ENCODE assay signal across 8 cellular contexts in the genomic region with DNA sequence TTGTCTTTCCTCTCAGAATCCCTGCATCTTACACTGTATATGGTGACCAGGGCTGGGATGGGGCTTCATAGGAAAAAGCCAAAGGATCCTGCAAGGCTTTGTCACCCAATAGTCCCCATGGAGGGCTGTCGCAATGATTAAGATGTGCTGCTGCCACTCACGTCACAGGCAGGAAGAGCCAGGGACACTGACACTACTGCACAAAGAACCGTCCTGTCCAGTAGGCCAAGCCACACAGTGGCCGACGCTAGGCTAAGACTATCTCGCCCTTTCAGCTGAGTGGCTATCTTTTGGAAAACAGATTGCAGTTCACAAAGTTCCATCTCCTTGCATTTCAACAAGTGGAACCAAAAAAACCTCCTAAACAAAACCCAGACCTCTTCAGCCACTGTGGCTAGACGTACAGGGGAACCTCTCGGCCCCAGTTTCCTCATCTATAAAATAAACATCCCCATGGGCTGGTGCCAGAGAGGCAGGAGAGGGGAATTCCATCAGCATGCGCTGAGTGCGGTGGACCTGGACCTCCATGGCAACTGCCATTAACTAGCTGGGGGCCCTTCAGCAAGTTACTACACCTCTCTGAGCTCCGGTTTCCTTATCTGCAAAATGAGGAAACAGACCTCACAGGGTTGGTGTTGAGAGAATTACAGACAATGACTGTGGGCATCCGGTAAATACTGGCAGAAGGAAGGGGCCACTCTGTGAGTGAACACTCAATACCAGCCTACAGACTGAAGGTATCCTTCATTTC. TPM values are rescaled to one million over a fixed set of nuclear protein-coding genes. Genes with fewer than 3 reads are reported as not detected.
DNase-seq lines count a peak whose midpoint lies in the region; ATAC-seq, FAIRE-seq and TF ChIP-seq lines count a peak whose summit lies in the region.

No MANE protein-coding gene starts in this region.

- no peaks in the 10 kb centered on the region for H3K9me3 Mint-ChIP-seq in T-helper 1 cell treated with Interleukin-12 subunit alpha and Interleukin-12 subunit beta and Interleukin-4 antibody, amounts not matched to agents 30 μg/mL and 1 μg/mL, for 36 hours

- in situ Hi-C loops in Caki2 (cut with HindIII; ENCODE audit: low pct_unique_long_range_greater_than_20kb, low sequenced_read_pairs) = no loop called here

- peaks cover 22 to 24% of the 10 kb centered on the region in 2 donors for H3K4me1 ChIP-seq in esophagus (ENCODE audit: control insufficient read depth in 2 of 2, insufficient read depth in 2 of 2, low read length in 1 of 2)
- H3K4me1 ChIP-seq in small intestine (ENCODE audit: control insufficient read depth in 2 of 2, insufficient read depth in 1 of 2, low read depth in 1 of 2, low read length in 1 of 2) = peaks cover 6 to 32% of the 10 kb centered on the region in 2 donors
- H3K4me1 ChIP-seq in testis = peaks cover 30% of the 10 kb centered on the region

- FAIRE-seq in small intestine (lab: Jason Lieb, UNC) = no peak

- H3K9me3 ChIP-seq in esophagus (ENCODE audit: control insufficient read depth in 2 of 2, insufficient read depth in 1 of 2, low read depth in 1 of 2, low read length in 1 of 2) (no peaks in the 10 kb centered on the region), small intestine (ENCODE audit: control insufficient read depth, low read depth) (no peaks in the 10 kb centered on the region), testis (no peaks in the 10 kb centered on the region)

- peak overlapping the region; percentile 91 for H3K27ac Mint-ChIP-seq in T-helper 1 cell treated with Interleukin-12 subunit alpha and Interleukin-12 subunit beta and Interleukin-4 antibody, amounts not matched to agents 30 μg/mL and 1 μg/mL, for 36 hours

- H3K4me3 ChIP-seq in esophagus (ENCODE audit: low read depth in 1 of 2, low read length in 2 of 2) (no peak overlapping the region), small intestine (ENCODE audit: low read depth in 1 of 2, low read length in 2 of 2) (peak overlapping the region in 1 of 2 donors; percentile 23), testis (no peak overlapping the region)

- H3K27me3 Mint-ChIP-seq in T-helper 1 cell treated with Interleukin-12 subunit alpha and Interleukin-12 subunit beta and Interleukin-4 antibody, amounts not matched to agents 30 μg/mL and 1 μg/mL, for 36 hours (ENCODE audit: low read depth) = no peaks in the 10 kb centered on the region

- peaks cover 0 to 14% of the 10 kb centered on the region in 2 donors for H3K36me3 ChIP-seq in esophagus (ENCODE audit: control insufficient read depth in 2 of 2, insufficient read depth in 2 of 2, low read length in 1 of 2)
- no peaks in the 10 kb centered on the region for H3K36me3 ChIP-seq in small intestine (ENCODE audit: control insufficient read depth in 2 of 2, insufficient read depth in 2 of 2, low read length in 2 of 2)
- no peaks in the 10 kb centered on the region for H3K36me3 ChIP-seq in testis (ENCODE audit: low read depth, missing control alignments)

- WGBS in esophagus, 2 donors = 53 to 58% methylated on average over 12 of the region's 12 CpGs
- WGBS in small intestine, 3 donors = 44 to 76% (median 57%) methylated on average over 12 of the region's 12 CpGs
- WGBS in testis, 2 donors = 58 to 61% methylated on average over 12 of the region's 12 CpGs

- DNase-seq in Caki2 (ENCODE audit: low read depth) = peak; percentile 17
- DNase-seq in small intestine = peak; percentile 34
- no peak for DNase-seq in testis
- DNase-seq in DMS153 treated with DMSO at 0.1 percent for 48 hours (lab: John Stamatoyannopoulos, UW; ENCODE audit: unreplicated experiment) = no peak

- H3K27ac ChIP-seq in esophagus (ENCODE audit: low read depth in 2 of 2, low read length in 1 of 2) = peak overlapping the region; percentile 57 to 84
- H3K27ac ChIP-seq in small intestine (ENCODE audit: low read depth in 1 of 2, low read length in 1 of 2) = peak overlapping the region; percentile 68 to 90
- H3K27ac ChIP-seq in testis = no peak overlapping the region

- no peaks in the 10 kb centered on the region for H3K27me3 ChIP-seq in esophagus (ENCODE audit: control insufficient read depth in 1 of 2, insufficient read depth in 2 of 2, low read length in 2 of 2)
- H3K27me3 ChIP-seq in small intestine (ENCODE audit: control insufficient read depth in 2 of 2, insufficient read depth in 2 of 2, low read length in 2 of 2) = no peaks in the 10 kb centered on the region
- H3K27me3 ChIP-seq in testis = no peaks in the 10 kb centered on the region

- H3K4me1 Mint-ChIP-seq in T-helper 1 cell treated with Interleukin-12 subunit alpha and Interleukin-12 subunit beta and Interleukin-4 antibody, amounts not matched to agents 30 μg/mL and 1 μg/mL, for 36 hours (ENCODE audit: low read depth) = peaks cover 76% of the 10 kb centered on the region

- no peak for TF ChIP-seq POLR2A in testis (IDR thresholded peaks at IDR 0.05)

- H3K36me3 Mint-ChIP-seq in T-helper 1 cell treated with Interleukin-12 subunit alpha and Interleukin-12 subunit beta and Interleukin-4 antibody, amounts not matched to agents 30 μg/mL and 1 μg/mL, for 36 hours (ENCODE audit: low read depth) = peaks cover 22% of the 10 kb centered on the region

- TF ChIP-seq CTCF in testis (IDR thresholded peaks at IDR 0.05) = no peak

- intact Hi-C loops in testis (cut with DNase I; ENCODE audit: low total_unique reads) = no loop called here

- H3K4me3 Mint-ChIP-seq in T-helper 1 cell treated with Interleukin-12 subunit alpha and Interleukin-12 subunit beta and Interleukin-4 antibody, amounts not matched to agents 30 μg/mL and 1 μg/mL, for 36 hours = peak overlapping the region; percentile 80

- peak; percentile 51 for ATAC-seq in HG02642 (IDR thresholded peaks at IDR 0.05; ENCODE audit: poor library complexity, unreplicated experiment)
- no peak for ATAC-seq in GM18520 (IDR thresholded peaks at IDR 0.05; ENCODE audit: unreplicated experiment)

RNA-seq across cellular contexts. Expression of a gene that starts 8.7 kb away (rescaled TPM):
- 321 and 323 TPM in 2 replicates for total RNA-seq in Caki2 (2014; rRNA removed; shearing (Covaris generic); ENCODE audit: low replicate concordance)
- 100 to 1,000 TPM; 221 to 272 TPM for polyA plus RNA-seq in esophagus
- polyA plus RNA-seq in small intestine = 100 to 1,000 TPM; 262 to 292 (median 289) TPM
- 100 to 1,000 TPM; 147 to 207 TPM for total RNA-seq in testis
- polyA plus RNA-seq in testis (ENCODE audit: insufficient read depth, low read depth, low replicate concordance) = 502 TPM

Comparison
In these comparisons a context has a peak if more than half of its experiments do, and no peak if none do; other contexts are left out.
1. DNase-seq: peak in Caki2 (single experiment) and small intestine (single experiment); none in testis (single experiment) and DMS153 treated with DMSO at 0.1 percent for 48 hours (single experiment).
2. H3K27ac ChIP-seq: peak in esophagus (2 of 2) and small intestine (2 of 2); none in testis (0 of 2).